8 cellular contexts compared by ENCODE assay signal in the genomic region with DNA sequence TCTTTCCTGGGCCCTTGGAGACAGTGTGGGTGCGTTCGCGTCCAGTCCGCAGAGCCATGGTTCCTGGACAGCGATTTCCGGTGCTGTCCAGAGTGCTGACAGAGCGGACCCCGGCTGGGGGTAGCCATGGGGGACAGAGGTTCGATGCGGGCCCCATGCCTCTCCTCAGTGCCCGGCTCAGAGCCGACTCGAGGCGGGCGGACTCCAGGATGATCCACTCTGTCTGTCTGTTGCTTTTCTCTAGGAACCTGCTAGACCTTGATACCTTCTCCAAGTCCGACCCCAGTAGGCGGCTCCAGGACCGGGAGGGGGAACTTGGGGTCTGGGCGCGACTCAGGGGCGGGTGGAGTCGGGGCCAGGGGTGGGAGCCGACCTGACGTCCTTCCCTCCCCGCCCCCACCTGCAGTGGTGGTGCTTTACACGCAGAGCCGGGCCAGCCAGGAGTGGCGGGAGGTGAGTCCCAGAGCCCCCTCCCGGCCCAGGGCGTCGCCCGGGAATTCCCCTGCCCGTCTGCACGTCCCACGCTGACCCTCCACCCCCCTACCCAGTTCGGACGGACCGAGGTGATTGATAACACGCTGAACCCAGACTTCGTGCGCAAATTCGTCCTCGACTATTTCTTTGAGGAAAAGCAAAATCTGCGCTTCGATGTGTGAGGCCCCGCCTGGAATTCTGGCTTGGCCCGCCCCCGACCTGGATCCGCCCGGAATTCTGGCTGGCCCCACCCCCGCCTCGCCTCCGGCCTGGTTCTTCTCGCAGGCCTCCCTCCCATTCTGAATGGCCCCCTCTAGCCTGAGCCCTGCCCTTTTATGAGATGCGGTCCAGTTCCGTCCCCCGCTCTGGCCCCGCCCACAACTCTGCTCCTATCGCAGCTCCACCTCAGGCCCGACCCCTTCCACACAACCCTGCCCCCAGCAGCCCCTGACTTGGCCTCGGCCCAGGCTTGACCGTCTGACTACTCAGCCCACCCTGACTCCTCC. TPM values are rescaled to one million over a fixed set of nuclear protein-coding genes. Genes with fewer than 3 reads are reported as not detected.
DNase-seq lines count a peak whose midpoint lies in the region; ATAC-seq and TF ChIP-seq lines count a peak whose summit lies in the region.

No MANE protein-coding gene starts in this region.

- no peak overlapping the region for H3K4ac ChIP-seq in neuronal stem cell (ENCODE audit: low read length)

- ATAC-seq in WTC11, result peak; percentile 96
- ATAC-seq in GM21619 (IDR thresholded peaks at IDR 0.05; ENCODE audit: unreplicated experiment), result no peak
- no peak for ATAC-seq in HG02938 (IDR thresholded peaks at IDR 0.05; ENCODE audit: unreplicated experiment)

- H3K27me3 Mint-ChIP-seq in WTC11 (ENCODE audit: low read depth), result peaks cover 37% of the 10 kb centered on the region

- no peaks in the 10 kb centered on the region for H3K79me1 ChIP-seq in neuronal stem cell (ENCODE audit: low read depth, low read length)

- H2BK15ac ChIP-seq in neuronal stem cell (ENCODE audit: low read length), result no peak overlapping the region

- peak overlapping the region; percentile 33 for H3K9ac ChIP-seq in neuronal stem cell (ENCODE audit: low read depth, low read length, poor library complexity)

- DNase-seq in stimulated activated CD4-positive, alpha-beta T cell treated with anti-CD3 and anti-CD28 coated beads, Interleukin-12 subunit alpha, Interleukin-12 subunit beta, amount 100 ng/mL, for 4 hours, result peak; percentile 11
- DNase-seq in stimulated activated CD4-positive, alpha-beta T cell treated with anti-CD3 and anti-CD28 coated beads, Interleukin-1b, Interleukin-23, amount 100 ng/mL, for 48 hours, result no peak
- DNase-seq in WTC11 (ENCODE audit: low spot score) (peak; percentile 97), fibroblast of villous mesenchyme (ENCODE audit: low read depth) (peak; percentile 31), neuronal stem cell (ENCODE audit: low spot score) (peak; percentile 63), NCI-H1092 (lab: John Stamatoyannopoulos, UW) (no peak)

- peak overlapping the region; percentile 73 for H3K4me3 Mint-ChIP-seq in WTC11

- no peak overlapping the region for H3K27ac Mint-ChIP-seq in WTC11

- H4K91ac ChIP-seq in neuronal stem cell (ENCODE audit: low read depth, low read length, poor library complexity), result no peak overlapping the region

- peak overlapping the region; percentile 91 for H3K4me2 ChIP-seq in neuronal stem cell (ENCODE audit: insufficient read depth, low read length, poor library complexity, severe bottlenecking)

- H3K18ac ChIP-seq in neuronal stem cell (ENCODE audit: low read length), result peak overlapping the region; percentile 33

- H3K14ac ChIP-seq in neuronal stem cell (ENCODE audit: low read length), result no peak overlapping the region

- no peaks in the 10 kb centered on the region for H3K36me3 Mint-ChIP-seq in WTC11

- no peak overlapping the region for H2BK12ac ChIP-seq in neuronal stem cell (ENCODE audit: low read length)

- H4K8ac ChIP-seq in neuronal stem cell (ENCODE audit: low read depth, low read length), result no peak overlapping the region

- H2BK120ac ChIP-seq in neuronal stem cell (ENCODE audit: low read depth, low read length), result no peak overlapping the region

- WGBS in neuronal stem cell (ENCODE audit: extremely low coverage in 2 of 2, insufficient read length in 2 of 2, insufficient replicate concordance in 1 of 2), 2 donors, result no CpG with 5 or more reads among the region's 62 CpGs

- H3K4me1 ChIP-seq in neuronal stem cell (ENCODE audit: control insufficient read depth in 2 of 2, insufficient read depth in 1 of 2, low read depth in 1 of 2, low read length in 2 of 2), result peaks cover 2 to 4% of the 10 kb centered on the region in 2 donors

- TF ChIP-seq CTCF in WTC11 (IDR thresholded peaks at IDR 0.05) (no peak), fibroblast of villous mesenchyme (IDR thresholded peaks at IDR 0.05; ENCODE audit: insufficient read depth, low read depth, low read length) (no peak)

- no peaks in the 10 kb centered on the region for H3K9me3 Mint-ChIP-seq in WTC11

- CTCF ChIA-PET in WTC11 (lab: Charles Lee), result interaction anchor here (0.5 to 8.9 kb wide), 8 partner anchors 10 to 202 kb away, joined by 3 to 72 read pairs (median 4); no protein-coding TSS in a partner anchor

- H3K27me3 ChIP-seq in neuronal stem cell (ENCODE audit: control insufficient read depth in 3 of 3, insufficient read depth in 3 of 3, low read depth in 1 of 3, low read length in 3 of 3), result peaks cover 0 to 20% (median 17%) of the 10 kb centered on the region in 3 experiments

- H3K36me3 ChIP-seq in neuronal stem cell (replicated peaks in 1 of 2; ENCODE audit: control insufficient read depth in 2 of 2, insufficient read depth in 2 of 2, low read length in 2 of 2), result peaks cover 3 to 15% of the 10 kb centered on the region in 2 donors

- no peak overlapping the region for H3K27ac ChIP-seq in neuronal stem cell (replicated peaks; ENCODE audit: low read length)

- H2AK5ac ChIP-seq in neuronal stem cell (ENCODE audit: low read depth, low read length), result no peak overlapping the region

- H3K23ac ChIP-seq in neuronal stem cell (ENCODE audit: low read depth, low read length, poor library complexity), result peak overlapping the region; percentile 66

- no peak overlapping the region for H2BK5ac ChIP-seq in neuronal stem cell (ENCODE audit: low read length)

- POLR2A ChIA-PET in WTC11 (lab: Charles Lee), result no interaction called here

- no peaks in the 10 kb centered on the region for H3K9me3 ChIP-seq in neuronal stem cell (replicated peaks in 1 of 2; ENCODE audit: control insufficient read depth in 2 of 2, insufficient read depth in 1 of 2, low read depth in 1 of 2, low read length in 2 of 2)

- H2AFZ ChIP-seq in neuronal stem cell (ENCODE audit: low read length), result peak overlapping the region; percentile 86

- H3K4me1 Mint-ChIP-seq in WTC11, result no peaks in the 10 kb centered on the region

- H3K4me3 ChIP-seq in fibroblast of villous mesenchyme (ENCODE audit: low read depth, low read length) (peak overlapping the region; percentile 43), neuronal stem cell (ENCODE audit: low read length in 2 of 2) (peak overlapping the region; percentile 37 to 73)

TF ChIP-seq in WTC11, 78 proteins besides CTCF, POLR2A, EP300 and RAD21 (continues in another document):
- TF ChIP-seq SOX15 (CRISPR knock-in tag; IDR thresholded peaks at IDR 0.05), result no peak
- TF ChIP-seq, protein P1, sequence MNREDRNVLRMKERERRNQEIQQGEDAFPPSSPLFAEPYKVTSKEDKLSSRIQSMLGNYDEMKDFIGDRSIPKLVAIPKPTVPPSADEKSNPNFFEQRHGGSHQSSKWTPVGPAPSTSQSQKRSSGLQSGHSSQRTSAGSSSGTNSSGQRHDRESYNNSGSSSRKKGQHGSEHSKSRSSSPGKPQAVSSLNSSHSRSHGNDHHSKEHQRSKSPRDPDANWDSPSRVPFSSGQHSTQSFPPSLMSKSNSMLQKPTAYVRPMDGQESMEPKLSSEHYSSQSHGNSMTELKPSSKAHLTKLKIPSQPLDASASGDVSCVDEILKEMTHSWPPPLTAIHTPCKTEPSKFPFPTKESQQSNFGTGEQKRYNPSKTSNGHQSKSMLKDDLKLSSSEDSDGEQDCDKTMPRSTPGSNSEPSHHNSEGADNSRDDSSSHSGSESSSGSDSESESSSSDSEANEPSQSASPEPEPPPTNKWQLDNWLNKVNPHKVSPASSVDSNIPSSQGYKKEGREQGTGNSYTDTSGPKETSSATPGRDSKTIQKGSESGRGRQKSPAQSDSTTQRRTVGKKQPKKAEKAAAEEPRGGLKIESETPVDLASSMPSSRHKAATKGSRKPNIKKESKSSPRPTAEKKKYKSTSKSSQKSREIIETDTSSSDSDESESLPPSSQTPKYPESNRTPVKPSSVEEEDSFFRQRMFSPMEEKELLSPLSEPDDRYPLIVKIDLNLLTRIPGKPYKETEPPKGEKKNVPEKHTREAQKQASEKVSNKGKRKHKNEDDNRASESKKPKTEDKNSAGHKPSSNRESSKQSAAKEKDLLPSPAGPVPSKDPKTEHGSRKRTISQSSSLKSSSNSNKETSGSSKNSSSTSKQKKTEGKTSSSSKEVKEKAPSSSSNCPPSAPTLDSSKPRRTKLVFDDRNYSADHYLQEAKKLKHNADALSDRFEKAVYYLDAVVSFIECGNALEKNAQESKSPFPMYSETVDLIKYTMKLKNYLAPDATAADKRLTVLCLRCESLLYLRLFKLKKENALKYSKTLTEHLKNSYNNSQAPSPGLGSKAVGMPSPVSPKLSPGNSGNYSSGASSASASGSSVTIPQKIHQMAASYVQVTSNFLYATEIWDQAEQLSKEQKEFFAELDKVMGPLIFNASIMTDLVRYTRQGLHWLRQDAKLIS (CRISPR knock-in tag; IDR thresholded peaks at IDR 0.05; ENCODE audit: borderline replicate concordance), result peak; percentile 64; the same call in 1 of the 2 replicates
- TF ChIP-seq ZNF121 (CRISPR knock-in tag; IDR thresholded peaks at IDR 0.05), result peak; percentile 87
- peak; percentile 94 for TF ChIP-seq SMAD3 (CRISPR knock-in tag; IDR thresholded peaks at IDR 0.05; ENCODE audit: borderline replicate concordance)
- TF ChIP-seq GABPB1 (CRISPR knock-in tag; IDR thresholded peaks at IDR 0.05), result no peak
- TF ChIP-seq, protein P2, sequence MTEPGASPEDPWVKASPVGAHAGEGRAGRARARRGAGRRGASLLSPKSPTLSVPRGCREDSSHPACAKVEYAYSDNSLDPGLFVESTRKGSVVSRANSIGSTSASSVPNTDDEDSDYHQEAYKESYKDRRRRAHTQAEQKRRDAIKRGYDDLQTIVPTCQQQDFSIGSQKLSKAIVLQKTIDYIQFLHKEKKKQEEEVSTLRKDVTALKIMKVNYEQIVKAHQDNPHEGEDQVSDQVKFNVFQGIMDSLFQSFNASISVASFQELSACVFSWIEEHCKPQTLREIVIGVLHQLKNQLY (CRISPR knock-in tag; IDR thresholded peaks at IDR 0.05), result peak; percentile 29; the same call in 1 of the 2 replicates
- no peak for TF ChIP-seq FOXJ3 (CRISPR knock-in tag; IDR thresholded peaks at IDR 0.05; ENCODE audit: borderline replicate concordance)

RNA-seq across cellular contexts. Expression of a gene that starts 1.0 kb away (rescaled TPM):
- total RNA-seq in WTC11 (2021), result 3.2 to 6.6 TPM (median 6.0 TPM) in 3 replicates
- not detected in 2 replicates for total RNA-seq in fibroblast of villous mesenchyme
- polyA plus RNA-seq in neuronal stem cell (2013, experiment 1 of 2), result 0.21 TPM
- 0.12 TPM for polyA plus RNA-seq in neuronal stem cell (2013, experiment 2 of 2)

RNA-seq across cellular contexts. Expression of a gene that starts 26.9 kb away (rescaled TPM):
- 20.4 to 22.8 TPM (median 21.4 TPM) in 3 replicates for total RNA-seq in WTC11 (2021)
- total RNA-seq in fibroblast of villous mesenchyme, result 15.5 and 17.3 TPM in 2 replicates
- polyA plus RNA-seq in neuronal stem cell (2013, experiment 1 of 2), result 8.1 TPM
- 8.2 TPM for polyA plus RNA-seq in neuronal stem cell (2013, experiment 2 of 2)

RNA-seq across cellular contexts. Expression of a gene that starts 45.1 kb away (rescaled TPM):
- total RNA-seq in WTC11 (2021), result 23.6 to 27.3 TPM (median 26.7 TPM) in 3 replicates
- total RNA-seq in fibroblast of villous mesenchyme, result 19.0 and 32.2 TPM in 2 replicates
- 24.0 TPM for polyA plus RNA-seq in neuronal stem cell (2013, experiment 1 of 2)
- polyA plus RNA-seq in neuronal stem cell (2013, experiment 2 of 2), result 27.1 TPM

RNA-seq across cellular contexts. Expression of a gene that starts 55.3 kb away (rescaled TPM):
- total RNA-seq in WTC11 (2021), result 46.7 to 47.9 TPM (median 47.5 TPM) in 3 replicates
- total RNA-seq in fibroblast of villous mesenchyme, result 32.4 and 39.9 TPM in 2 replicates
- polyA plus RNA-seq in neuronal stem cell (2013, experiment 1 of 2), result 17.9 TPM
- 17.5 TPM for polyA plus RNA-seq in neuronal stem cell (2013, experiment 2 of 2)

Comparison
In these comparisons a context has a peak if more than half of its experiments do, and no peak if none do; other contexts are left out.
1. DNase-seq: peak in stimulated activated CD4-positive, alpha-beta T cell treated with anti-CD3 and anti-CD28 coated beads, Interleukin-12 subunit alpha, Interleukin-12 subunit beta, amount 100 ng/mL, for 4 hours (single experiment), WTC11 (single experiment), fibroblast of villous mesenchyme (single experiment) and neuronal stem cell (single experiment); none in stimulated activated CD4-positive, alpha-beta T cell treated with anti-CD3 and anti-CD28 coated beads, Interleukin-1b, Interleukin-23, amount 100 ng/mL, for 48 hours (single experiment) and NCI-H1092 (single experiment).